ENCODE assay signal across 8 cellular contexts in genomic region chr2:101830555-101830954, GRCh38.
DNase-seq lines count a peak whose midpoint lies in the region; ATAC-seq, FAIRE-seq and TF ChIP-seq lines count a peak whose summit lies in the region.

No MANE protein-coding gene starts in this region.

- H3K27me3 Mint-ChIP-seq in activated T-cell treated with anti-CD3 and anti-CD28 coated beads, Interleukin-2, amount 50 U/mL, for 72 hours (ENCODE audit: low read depth), result no peaks in the 10 kb centered on the region

- no peak overlapping the region for H3K4me3 ChIP-seq in kidney epithelial cell (ENCODE audit: low read depth, low read length)

- TF ChIP-seq POLR2A in H54 (IDR thresholded peaks at IDR 0.05; ENCODE audit: low read depth, low read length), result no peak

- peaks cover 15 to 18% of the 10 kb centered on the region in 2 donors for H3K36me3 Mint-ChIP-seq in activated T-cell treated with anti-CD3 and anti-CD28 coated beads, Interleukin-2, amount 50 U/mL, for 72 hours (ENCODE audit: insufficient read depth in 2 of 2)

- peak; percentile 48 for FAIRE-seq in H54 (lab: Jason Lieb, UNC)

- DNase-seq in AG08395 (ENCODE audit: low spot score) (peak; percentile 41), H54 (ENCODE audit: insufficient read length, low spot score) (no peak), kidney epithelial cell (ENCODE audit: low read depth) (peak; percentile 54), cortex of kidney (lab: John Stamatoyannopoulos, UW) (no peak), NCI-H2107 (lab: John Stamatoyannopoulos, UW) (no peak)
- peak; percentile 35 to 41 for DNase-seq in activated T-cell treated with anti-CD3 and anti-CD28 coated beads, Interleukin-2, amount 50 U/mL, for 72 hours

- H3K27ac Mint-ChIP-seq in activated T-cell treated with anti-CD3 and anti-CD28 coated beads, Interleukin-2, amount 50 U/mL, for 72 hours, result peak overlapping the region; percentile 96

- H3K4me3 Mint-ChIP-seq in activated T-cell treated with anti-CD3 and anti-CD28 coated beads, Interleukin-2, amount 50 U/mL, for 72 hours, result peak overlapping the region; percentile 39 to 83

- H3K27me3 ChIP-seq in kidney epithelial cell (ENCODE audit: control insufficient read depth, insufficient read depth, low read length), result no peaks in the 10 kb centered on the region

- H3K4me1 Mint-ChIP-seq in activated T-cell treated with anti-CD3 and anti-CD28 coated beads, Interleukin-2, amount 50 U/mL, for 72 hours (ENCODE audit: low read depth), result peaks cover 60% of the 10 kb centered on the region

- no peaks in the 10 kb centered on the region for H3K9me3 Mint-ChIP-seq in activated T-cell treated with anti-CD3 and anti-CD28 coated beads, Interleukin-2, amount 50 U/mL, for 72 hours

- H3K36me3 ChIP-seq in kidney epithelial cell (ENCODE audit: control insufficient read depth, insufficient read depth, low read length), result peaks cover 4% of the 10 kb centered on the region

- no peak for TF ChIP-seq CTCF in kidney epithelial cell (IDR thresholded peaks at IDR 0.05; ENCODE audit: insufficient read depth, low read length, poor library complexity, severe bottlenecking)

- ATAC-seq in activated T-cell treated with anti-CD3 and anti-CD28 coated beads, Interleukin-2, amount 50 U/mL, for 72 hours (replicated peaks in 1 of 2), result peak; percentile 90 to 92
- no peak for ATAC-seq in GM19467 (IDR thresholded peaks at IDR 0.05; ENCODE audit: unreplicated experiment)
- no peak for ATAC-seq in HG03108 (IDR thresholded peaks at IDR 0.05; ENCODE audit: unreplicated experiment)

Comparison
In these comparisons a context has a peak if more than half of its experiments do, and no peak if none do; other contexts are left out.
1. DNase-seq: peak in AG08395 (single experiment), activated T-cell treated with anti-CD3 and anti-CD28 coated beads, Interleukin-2, amount 50 U/mL, for 72 hours (2 of 2) and kidney epithelial cell (single experiment); none in H54 (single experiment), cortex of kidney (single experiment) and NCI-H2107 (single experiment).
2. ATAC-seq: peak in activated T-cell treated with anti-CD3 and anti-CD28 coated beads, Interleukin-2, amount 50 U/mL, for 72 hours (2 of 2); none in GM19467 (single experiment) and HG03108 (single experiment).